In genomic region chr2:201769664-201770373, GRCh38 we compare ENCODE assay signal across 1 cellular context.
TF ChIP-seq lines count a peak whose summit lies in the region.

No MANE protein-coding gene starts in this region.

TF ChIP-seq in GM12878, 131 proteins besides CTCF, POLR2A, EP300 and RAD21:
- TF ChIP-seq E2F8 (IDR thresholded peaks at IDR 0.05; ENCODE audit: low read depth, partially characterized antibody) (no peak), REST (IDR thresholded peaks at IDR 0.05; ENCODE audit: low read depth, low read length) (no peak), MYB (IDR thresholded peaks at IDR 0.05; ENCODE audit: borderline replicate concordance, low read depth, low read length) (no peak), JUNB (IDR thresholded peaks at IDR 0.05) (no peak), BACH1 (IDR thresholded peaks at IDR 0.05; ENCODE audit: borderline replicate concordance) (no peak), DPF2 (IDR thresholded peaks at IDR 0.05) (no peak), HCFC1 (IDR thresholded peaks at IDR 0.05; ENCODE audit: low read length) (no peak), SIN3A (IDR thresholded peaks at IDR 0.05; ENCODE audit: low read depth, low read length) (no peak), ZNF384 (IDR thresholded peaks at IDR 0.05; ENCODE audit: borderline replicate concordance, low read depth, low read length) (no peak), NBN (IDR thresholded peaks at IDR 0.05) (no peak), ATF3 (IDR thresholded peaks at IDR 0.05; ENCODE audit: borderline replicate concordance, extremely low read depth, low read depth, low read length) (no peak), BMI1 (IDR thresholded peaks at IDR 0.05; ENCODE audit: borderline replicate concordance) (no peak), RBBP5 (conservative IDR thresholded peaks at IDR 0.05) (no peak), GABPA (IDR thresholded peaks at IDR 0.05; ENCODE audit: low read depth) (no peak)
